18 cellular contexts compared by ENCODE assay signal in genomic region chr21:16088121-16088520, GRCh38.
"Had no signal": no experiment of that assay in that cellular context is flagged by ENCODE, and none has a peak within 500 bp of the region (broad histone marks: within the 10 kb centered on the region; RNA-seq: fewer than 3 reads in every experiment).

No MANE protein-coding gene starts in this region.

- H3K4me1 ChIP-seq: left lung, neural progenitor cell, tibial artery had no signal

- DNase-seq: activated CD4-positive, alpha-beta memory T cell treated with anti-CD3 and anti-CD28 coated beads, Interleukin-2, amount 10 ng/mL, durations not matched to agents 7 days and 5 days; activated CD4-positive, alpha-beta T cell treated with anti-CD3 and anti-CD28 coated beads, Interleukin-2, amount 10 ng/mL, durations not matched to agents 24 days and 14 days; activated effector memory CD4-positive, alpha-beta T cell treated with Interleukin-2 at 50 U/mL for 16 hours; activated naive CD4-positive, alpha-beta T cell treated with anti-CD3 and anti-CD28 coated beads, Interleukin-2, amount 10 ng/mL, durations not matched to agents 7 days and 5 days; activated T-cell treated with anti-CD3 and anti-CD28 coated beads, Interleukin-2, amount 50 U/mL, for 72 hours; amygdala; effector CD8-positive, alpha-beta T cell; foreskin melanocyte; left lung; naive thymus-derived CD4-positive, alpha-beta T cell; retina; stimulated activated CD4-positive, alpha-beta T cell treated with anti-CD3 and anti-CD28 coated beads, Interleukin-2, amount 100 ng/mL, for 48 hours; stimulated activated CD8-positive, alpha-beta memory T cell treated with anti-CD3 and anti-CD28 coated beads, Interleukin-4, amount 100 ng/mL, for 48 hours; stimulated activated naive B cell treated with anti-CD40 and anti-IgM and Interleukin-4, amounts not matched to agents 10 μg/mL and 1 μg/mL and 100 μg/mL, for 72 hours; tibial artery had no signal

- ATAC-seq: activated CD4-positive, CD25-positive, alpha-beta regulatory T cell treated with anti-CD3 and anti-CD28 coated beads, Interleukin-2, amount 50 U/mL, for 24 hours; activated T-cell treated with anti-CD3 and anti-CD28 coated beads, Interleukin-2, amount 50 U/mL, for 72 hours; left lung; naive thymus-derived CD4-positive, alpha-beta T cell; stimulated activated naive B cell treated with anti-CD40 and anti-IgM and Interleukin-4, amounts not matched to agents 10 μg/mL and 1 μg/mL and 100 μg/mL, for 72 hours had no signal

- H3K4me3 ChIP-seq: left lung, lung, neural progenitor cell, tibial artery had no signal

- H3K27me3 ChIP-seq: left lung, neural progenitor cell, tibial artery had no signal

- H3K27ac ChIP-seq: left lung, neural progenitor cell, tibial artery had no signal

- H3K9me3 ChIP-seq: left lung, tibial artery had no signal

- H3K36me3 ChIP-seq: left lung, neural progenitor cell, tibial artery had no signal
